Comparison of ENCODE assay signal across 19 cellular contexts in the genomic region with DNA sequence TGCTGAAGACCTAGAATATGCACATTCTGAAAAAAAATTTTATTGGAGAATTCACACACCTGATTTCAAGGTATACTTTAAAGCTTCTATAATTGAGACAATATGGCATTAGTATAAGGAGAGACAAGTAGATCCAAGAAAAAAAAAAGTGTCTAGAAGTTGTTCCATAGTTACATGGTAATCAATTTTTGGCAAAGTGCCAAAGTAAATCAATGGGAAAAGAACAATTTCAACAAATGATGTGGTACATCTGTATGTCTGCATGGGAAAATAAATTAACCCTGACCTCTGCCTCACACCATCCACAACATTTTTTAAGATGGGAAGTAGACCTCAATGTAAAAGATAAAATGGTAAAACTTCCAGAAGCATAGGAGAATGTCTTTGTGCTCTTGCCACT. TPM values are rescaled to one million over a fixed set of nuclear protein-coding genes. Genes with fewer than 3 reads are reported as not detected.
A peak's percentile ranks its signal among the peaks of the same experiment; 100 is the strongest.
DNase-seq lines count a peak whose midpoint lies in the region; ATAC-seq, FAIRE-seq and TF ChIP-seq lines count a peak whose summit lies in the region.
"Had no signal": no experiment of that assay in that cellular context is flagged by ENCODE, and none has a peak within 500 bp of the region (broad histone marks: within the 10 kb centered on the region; RNA-seq: fewer than 3 reads in every experiment).

No MANE protein-coding gene starts in this region.

- H3K9me2 ChIP-seq in SK-N-SH = no peaks in the 10 kb centered on the region

- intact Hi-C loops in HepG2 (cut with micrococcal nuclease; ENCODE audit: unreplicated experiment) = no loop called here
- intact Hi-C loops in MCF 10A (cut with micrococcal nuclease) = no loop called here

- H3K27ac Mint-ChIP-seq in MCF 10A (ENCODE audit: low read depth, unreplicated experiment) = no peak overlapping the region
- H3K27ac Mint-ChIP-seq: CD4-positive, alpha-beta memory T cell had no signal

- H3K9me3 ChIP-seq in SK-N-SH (no peaks in the 10 kb centered on the region), HepG2 (ENCODE audit: low read length) (no peaks in the 10 kb centered on the region)

- H3K4me1 ChIP-seq in SK-N-SH (ENCODE audit: control insufficient read depth in 1 of 2, insufficient read depth in 2 of 2, low read depth in 1 of 2, low read length in 1 of 2) = no peaks in the 10 kb centered on the region
- peaks cover 11% of the 10 kb centered on the region for H3K4me1 ChIP-seq in HepG2 (ENCODE audit: insufficient read depth, low read length)

- no peaks in the 10 kb centered on the region for H3K79me2 ChIP-seq in SK-N-SH (ENCODE audit: insufficient read depth)
- no peaks in the 10 kb centered on the region for H3K79me2 ChIP-seq in HepG2 (ENCODE audit: insufficient read depth, low read length)

- no peak overlapping the region for H3K4me2 ChIP-seq in SK-N-SH
- H3K4me2 ChIP-seq in HepG2 (ENCODE audit: low read depth, low read length) = no peak overlapping the region

- no peaks in the 10 kb centered on the region for H3K27me3 ChIP-seq in SK-N-SH (ENCODE audit: insufficient read depth)
- H3K27me3 ChIP-seq in HepG2 (ENCODE audit: control insufficient read depth in 1 of 2, insufficient read depth in 2 of 2, low read length in 2 of 2) = no peaks in the 10 kb centered on the region

- H3K4me3 ChIP-seq in SK-N-SH (ENCODE audit: low read depth in 2 of 2, low read length in 1 of 2) = no peak overlapping the region
- H3K4me3 ChIP-seq in HepG2 (replicated peaks in 1 of 3; ENCODE audit: insufficient read depth in 1 of 3, low read depth in 2 of 3, low read length in 3 of 3) = no peak overlapping the region

- no peak overlapping the region for H3K4me3 Mint-ChIP-seq in MCF 10A (ENCODE audit: unreplicated experiment)
- H3K4me3 Mint-ChIP-seq: CD4-positive, alpha-beta memory T cell had no signal

- H3K36me3 Mint-ChIP-seq in MCF 10A (ENCODE audit: insufficient read depth, unreplicated experiment) = no peaks in the 10 kb centered on the region
- H3K36me3 Mint-ChIP-seq: CD4-positive, alpha-beta memory T cell had no signal

- H3K27ac ChIP-seq in SK-N-SH (ENCODE audit: low read depth in 2 of 2, low read length in 1 of 2) (no peak overlapping the region), VCaP (peak overlapping the region; percentile 53), HepG2 (ENCODE audit: extremely low read length, insufficient read depth, low read length) (no peak overlapping the region)

- H2AFZ ChIP-seq in SK-N-SH (ENCODE audit: low read depth) = no peak overlapping the region
- H2AFZ ChIP-seq in HepG2 (ENCODE audit: low read length) = no peak overlapping the region

- no peak for TF ChIP-seq RAD21 in SK-N-SH (IDR thresholded peaks at IDR 0.05; ENCODE audit: low read length)
- TF ChIP-seq RAD21 in HepG2 (CRISPR knock-in tag; IDR thresholded peaks at IDR 0.05) = no peak

- no peak for TF ChIP-seq EP300 in SK-N-SH (IDR thresholded peaks at IDR 0.05; ENCODE audit: borderline replicate concordance in 1 of 2, low read depth in 1 of 2, low read length in 1 of 2)
- no peak for TF ChIP-seq EP300 in HepG2 (IDR thresholded peaks at IDR 0.05; ENCODE audit: low read depth in 2 of 2, low read length in 2 of 2)
- no peak for TF ChIP-seq EP300 in HepG2 (CRISPR knock-in tag; IDR thresholded peaks at IDR 0.05; ENCODE audit: borderline replicate concordance)

- no peaks in the 10 kb centered on the region for H3K27me3 Mint-ChIP-seq in MCF 10A (ENCODE audit: insufficient read depth, unreplicated experiment)

- no peak overlapping the region for H3K9ac ChIP-seq in SK-N-SH
- no peak overlapping the region for H3K9ac ChIP-seq in HepG2 (ENCODE audit: insufficient read depth, low read depth, low read length)

- no peaks in the 10 kb centered on the region for H3K9me3 Mint-ChIP-seq in MCF 10A (ENCODE audit: unreplicated experiment)

- DNase-seq in SK-N-SH (no peak), NCI-H146 (lab: John Stamatoyannopoulos, UW) (peak; percentile 27), HepG2 (ENCODE audit: low spot score) (no peak), MCF 10A (ENCODE audit: unreplicated experiment) (no peak), NCI-H1436 treated with DMSO at 0.1 percent for 48 hours (lab: John Stamatoyannopoulos, UW) (no peak), globus pallidus (ENCODE audit: low spot score) (no peak)
- DNase-seq: C1 segment of cervical spinal cord; Calu3; CD4-positive, alpha-beta memory T cell; COR-L47; DMS53; DMS79 treated with DMSO at 0.1 percent for 48 hours; GF-D8; GOT3; H7; HCEC 1CT had no signal

- no peak for FAIRE-seq in HepG2 (lab: Jason Lieb, UNC)
- FAIRE-seq: GM12892 had no signal

- H3K4me1 Mint-ChIP-seq in MCF 10A (ENCODE audit: insufficient read depth, unreplicated experiment) = no peaks in the 10 kb centered on the region

- ATAC-seq in SK-N-SH treated with all-trans-retinoic acid at 6 μM for 48 hours (no peak), HepG2 (no peak)

- TF ChIP-seq POLR2A in HepG2 (IDR thresholded peaks at IDR 0.05; ENCODE audit: insufficient read depth in 1 of 2, low read depth in 2 of 2, low read length in 2 of 2) = no peak

- in situ Hi-C loops in HepG2 (cut with HindIII; ENCODE audit: extremely low pct_ligation_motif_present, low pct_unique_long_range_greater_than_20kb) = no loop called here

- H3K36me3 ChIP-seq in SK-N-SH (replicated peaks in 1 of 2; ENCODE audit: control insufficient read depth in 1 of 2, insufficient read depth in 2 of 2, low read length in 1 of 2) = no peaks in the 10 kb centered on the region
- no peaks in the 10 kb centered on the region for H3K36me3 ChIP-seq in HepG2 (replicated peaks in 1 of 2; ENCODE audit: control insufficient read depth in 1 of 2, insufficient read depth in 2 of 2, low read length in 2 of 2)

- CTCF ChIA-PET in SK-N-SH (lab: Yijun Ruan, JAX) (no interaction called here), HepG2 (lab: Yijun Ruan, JAX; ENCODE audit: low intra/inter-chr PET ratio, low total read pairs) (no interaction called here), MCF 10A (lab: Yijun Ruan, JAX) (interaction anchor here (1.1 to 1.4 kb wide), 3 partner anchors 9 to 44 kb away, joined by 3 to 6 read pairs (median 4); no protein-coding TSS in a partner anchor)

- POLR2A ChIA-PET in SK-N-SH (lab: Yijun Ruan, JAX) (no interaction called here), HepG2 (lab: Yijun Ruan, JAX) (no interaction called here), MCF 10A (lab: Yijun Ruan, JAX) (interaction anchor here (0.5 to 5.0 kb wide), 4 partner anchors 14 to 205 kb away, joined by 3 to 20 read pairs (median 4); no protein-coding TSS in a partner anchor)

- BruUV-seq in HepG2 (replicated peaks; lab: Mats Ljungman, UMichigan) = no TSS peak
- no TSS peak for BruUV-seq in MCF 10A (replicated peaks; lab: Mats Ljungman, UMichigan)

- TF ChIP-seq CTCF in SK-N-SH (IDR thresholded peaks at IDR 0.05) (no peak), VCaP (conservative IDR thresholded peaks at IDR 0.05) (no peak), HepG2 (CRISPR knock-in tag; IDR thresholded peaks at IDR 0.05) (no peak), MCF 10A (IDR thresholded peaks at IDR 0.05; ENCODE audit: unreplicated experiment) (no peak)

- H4K20me1 ChIP-seq in SK-N-SH (ENCODE audit: insufficient read depth) = no peaks in the 10 kb centered on the region
- no peaks in the 10 kb centered on the region for H4K20me1 ChIP-seq in HepG2 (ENCODE audit: insufficient read depth, low read length)

- no peaks in the 10 kb centered on the region for H3F3A ChIP-seq in SK-N-SH (replicated peaks; ENCODE audit: insufficient read depth)

TF ChIP-seq in SK-N-SH, 30 proteins besides CTCF, POLR2A, EP300 and RAD21:
- peak; percentile 46; the same call in 1 of the 2 replicates for TF ChIP-seq NFIC (IDR thresholded peaks at IDR 0.05; ENCODE audit: borderline replicate concordance)
- no peak for TF ChIP-seq GATA2 (CRISPR knock-in tag; IDR thresholded peaks at IDR 0.05)
- TF ChIP-seq SMC3 (IDR thresholded peaks at IDR 0.05; ENCODE audit: low read depth, low read length) = no peak

TF ChIP-seq in SK-N-SH treated with all-trans-retinoic acid at 6 μM for 48 hours, 23 proteins besides CTCF, POLR2A, EP300 and RAD21 (continues in another document):
- TF ChIP-seq ZNF70 (CRISPR knock-in tag; IDR thresholded peaks at IDR 0.05) (no peak), RARB (CRISPR knock-in tag; IDR thresholded peaks at IDR 0.05) (no peak), ZNF565 (CRISPR knock-in tag; conservative IDR thresholded peaks at IDR 0.05; ENCODE audit: low read depth) (no peak), OSR1 (CRISPR knock-in tag; IDR thresholded peaks at IDR 0.05) (no peak), ZFP30 (CRISPR knock-in tag; IDR thresholded peaks at IDR 0.05) (no peak)

TF ChIP-seq in HepG2, 621 proteins besides CTCF, POLR2A, EP300 and RAD21:
- peak; percentile 97 for TF ChIP-seq LCORL (IDR thresholded peaks at IDR 0.05)
- TF ChIP-seq LCORL (CRISPR knock-in tag; IDR thresholded peaks at IDR 0.05) = no peak
- no peak for TF ChIP-seq FOXK2 (IDR thresholded peaks at IDR 0.05)

RNA-seq across cellular contexts. Expression of a gene that starts 21.3 kb away (rescaled TPM):
- 18.1 and 21.9 TPM in 2 replicates for polyA plus RNA-seq in SK-N-SH (2012; rRNA removed)
- 24.3 and 24.6 TPM in 2 replicates for polyA plus RNA-seq in SK-N-SH (2012; cell fraction: cytosol; rRNA removed)
- polyA plus RNA-seq in SK-N-SH (2012; cell fraction: nucleus; rRNA removed) = 16.9 and 22.0 TPM in 2 replicates
- 51.7 and 68.9 TPM in 2 replicates for total RNA-seq in HepG2 (2016; rRNA removed; fragmentation: Illumina TruSeq; extraction: Trizol)
- total RNA-seq in HepG2 (2016; cell fraction: cytosol; rRNA removed; fragmentation: Illumina TruSeq; extraction: Trizol; ENCODE audit: low read depth) = 113 and 125 TPM in 2 replicates
- total RNA-seq in HepG2 (2016; cell fraction: insoluble cytoplasmic fraction; rRNA removed; fragmentation: Illumina TruSeq; extraction: Trizol) = 49.5 and 66.2 TPM in 2 replicates
- total RNA-seq in HepG2 (2016; cell fraction: membrane; rRNA removed; fragmentation: Illumina TruSeq; extraction: Trizol) = 187 and 248 TPM in 2 replicates
- 43.0 and 46.1 TPM in 2 replicates for total RNA-seq in HepG2 (2016; cell fraction: nucleus; rRNA removed; fragmentation: Illumina TruSeq; extraction: Trizol)
- 11.9 and 16.5 TPM in 2 replicates for polyA plus RNA-seq in HepG2 (2011; rRNA removed)
- 6.1 and 8.1 TPM in 2 replicates for polyA plus RNA-seq in HepG2 (2011; cell fraction: cytosol; rRNA removed)
- polyA plus RNA-seq in HepG2 (2011; cell fraction: nucleus; rRNA removed) = 7.4 and 10.3 TPM in 2 replicates
- 19.6 and 28.5 TPM in 2 replicates for polyA plus RNA-seq in HepG2 (2012)
- polyA plus RNA-seq in HepG2 (2016; cell fraction: cytosol; fragmentation: Illumina TruSeq; extraction: Trizol; ENCODE audit: low read depth) = 0.31 and 0.51 TPM in 2 replicates
- polyA plus RNA-seq in HepG2 (2016; cell fraction: insoluble cytoplasmic fraction; fragmentation: Illumina TruSeq; extraction: Trizol; ENCODE audit: low read depth) = 17.5 and 19.8 TPM in 2 replicates
- polyA plus RNA-seq in HepG2 (2016; cell fraction: membrane; fragmentation: Illumina TruSeq; extraction: Trizol; ENCODE audit: low read depth) = 2.6 and 3.9 TPM in 2 replicates
- polyA plus RNA-seq in HepG2 (2016; cell fraction: nucleus; fragmentation: Illumina TruSeq; extraction: Trizol; ENCODE audit: insufficient read depth, low read depth) = 11.8 and 12.9 TPM in 2 replicates
- 153 and 196 TPM in 2 replicates for polyA minus RNA-seq in HepG2 (2011; rRNA and poly(A)+ RNA removed; ENCODE audit: low replicate concordance)
- 67.8 and 73.1 TPM in 2 replicates for polyA minus RNA-seq in HepG2 (2011; cell fraction: cytosol; rRNA and poly(A)+ RNA removed)
- 101 and 111 TPM in 2 replicates for polyA minus RNA-seq in HepG2 (2011; cell fraction: nucleus; rRNA and poly(A)+ RNA removed)
- total RNA-seq in MCF 10A (2022) = 69.3 and 76.6 TPM in 2 replicates
